Comparison of ENCODE assay signal across 19 cellular contexts in the genomic region with DNA sequence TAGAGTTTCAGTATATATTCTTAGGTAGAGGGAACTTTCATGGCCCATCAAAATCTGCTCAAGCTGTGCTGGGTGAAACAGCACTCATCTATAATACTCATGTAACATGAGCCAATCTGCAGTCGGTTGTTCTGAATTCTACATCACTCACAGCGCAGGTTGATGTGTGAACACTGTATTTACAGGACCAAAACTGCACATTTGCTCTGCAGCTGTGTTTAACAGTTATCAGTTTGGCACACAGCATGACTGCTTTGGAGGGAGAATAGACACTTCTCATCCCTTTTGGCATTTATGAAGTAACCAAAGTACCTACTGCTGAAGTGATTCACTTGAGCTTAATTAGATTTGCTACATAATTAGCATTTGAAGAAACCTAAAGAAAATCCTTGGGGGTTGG.
A peak's percentile ranks its signal among the peaks of the same experiment; 100 is the strongest.
DNase-seq lines count a peak whose midpoint lies in the region; FAIRE-seq and TF ChIP-seq lines count a peak whose summit lies in the region.
"Had no signal": no experiment of that assay in that cellular context is flagged by ENCODE, and none has a peak within 500 bp of the region (broad histone marks: within the 10 kb centered on the region; RNA-seq: fewer than 3 reads in every experiment).

No MANE protein-coding gene starts in this region.

- intact Hi-C loops in kidney (cut with DNase I): no loop called here

- no peak for TF ChIP-seq CTCF in neural progenitor cell (IDR thresholded peaks at IDR 0.05)
- TF ChIP-seq CTCF in kidney (IDR thresholded peaks at IDR 0.05; ENCODE audit: borderline replicate concordance, extremely low read depth, insufficient read depth): no peak
- TF ChIP-seq CTCF in RWPE1 (conservative IDR thresholded peaks at IDR 0.05; ENCODE audit: low read depth): no peak

- H3F3A ChIP-seq in neural progenitor cell (ENCODE audit: low read depth): peaks cover 31% of the 10 kb centered on the region

- POLR2A ChIA-PET in RWPE1 (lab: Yijun Ruan, JAX; ENCODE audit: low non-redundant PET): no interaction called here

- no peaks in the 10 kb centered on the region for H3K79me2 ChIP-seq in neural progenitor cell (ENCODE audit: low read depth)

- no peaks in the 10 kb centered on the region for H3K27me3 Mint-ChIP-seq in neural progenitor cell (ENCODE audit: insufficient read depth, low read depth)
- H3K27me3 Mint-ChIP-seq: activated naive CD4-positive, alpha-beta T cell treated with anti-CD3 and anti-CD28 coated beads, Interleukin-2, amount 50 U/mL, for 24 hours had no signal

- peak overlapping the region; percentile 63 for H3K4me3 Mint-ChIP-seq in neural progenitor cell
- H3K4me3 Mint-ChIP-seq: activated naive CD4-positive, alpha-beta T cell treated with anti-CD3 and anti-CD28 coated beads, Interleukin-2, amount 50 U/mL, for 24 hours; HFFc6; T-helper 1 cell treated with Interleukin-12 subunit alpha and Interleukin-12 subunit beta and Interleukin-4 antibody, amounts not matched to agents 30 μg/mL and 1 μg/mL, for 36 hours had no signal

- no peak overlapping the region for H2AFZ ChIP-seq in neural progenitor cell (replicated peaks)

- peaks cover 4% of the 10 kb centered on the region for H3K36me3 Mint-ChIP-seq in neural progenitor cell
- H3K36me3 Mint-ChIP-seq: activated naive CD4-positive, alpha-beta T cell treated with anti-CD3 and anti-CD28 coated beads, Interleukin-2, amount 50 U/mL, for 24 hours had no signal

- DNase-seq in DMS53 (lab: John Stamatoyannopoulos, UW) (peak; percentile 4), DMS53 treated with DMSO at 0.1 percent for 48 hours (lab: John Stamatoyannopoulos, UW; ENCODE audit: unreplicated experiment) (no peak), NCI-H2081 (lab: John Stamatoyannopoulos, UW) (peak; percentile 61 to 93), NCI-H748 treated with DMSO at 0.1 percent for 48 hours (lab: John Stamatoyannopoulos, UW) (peak; percentile 78), neural progenitor cell (ENCODE audit: low spot score) (peak; percentile 28), RKO (ENCODE audit: low spot score) (no peak), kidney (no peak), RWPE1 (ENCODE audit: low spot score) (no peak)
- DNase-seq: activated CD4-positive, CD25-positive, alpha-beta regulatory T cell; brain microvascular endothelial cell; dorsolateral prefrontal cortex; HFFc6 had no signal

- CTCF ChIA-PET in RWPE1 (lab: Yijun Ruan, JAX): interaction anchor here (1.2 kb wide), 1 partner anchor 243 kb away, joined by 3 read pairs; no protein-coding TSS in a partner anchor

- H3K27ac Mint-ChIP-seq in neural progenitor cell: peak overlapping the region; percentile 94
- H3K27ac Mint-ChIP-seq: activated naive CD4-positive, alpha-beta T cell treated with anti-CD3 and anti-CD28 coated beads, Interleukin-2, amount 50 U/mL, for 24 hours; HFFc6; T-helper 1 cell treated with Interleukin-12 subunit alpha and Interleukin-12 subunit beta and Interleukin-4 antibody, amounts not matched to agents 30 μg/mL and 1 μg/mL, for 36 hours had no signal

- H3K9ac ChIP-seq in neural progenitor cell (no peak overlapping the region), kidney (ENCODE audit: low read length in 2 of 2) (no peak overlapping the region)

- H3K36me3 ChIP-seq in neural progenitor cell: no peaks in the 10 kb centered on the region
- H3K36me3 ChIP-seq in kidney (ENCODE audit: control insufficient read depth in 1 of 2, insufficient read depth in 2 of 2, low read length in 2 of 2): no peaks in the 10 kb centered on the region
- H3K36me3 ChIP-seq: brain microvascular endothelial cell, prostate gland had no signal

- no peaks in the 10 kb centered on the region for H4K20me1 ChIP-seq in neural progenitor cell (ENCODE audit: low read depth)

- H3K4me1 ChIP-seq in neural progenitor cell: peaks cover 87% of the 10 kb centered on the region
- H3K4me1 ChIP-seq in kidney (ENCODE audit: control insufficient read depth in 1 of 2, insufficient read depth in 1 of 2, low read depth in 1 of 2, low read length in 2 of 2): no peaks in the 10 kb centered on the region
- H3K4me1 ChIP-seq: prostate gland had no signal

- H3K9me3 ChIP-seq in neural progenitor cell (ENCODE audit: low read depth) (no peaks in the 10 kb centered on the region), kidney (ENCODE audit: control insufficient read depth in 1 of 2, low read length in 2 of 2) (no peaks in the 10 kb centered on the region)
- H3K9me3 ChIP-seq: prostate gland had no signal

- no peaks in the 10 kb centered on the region for H3K27me3 ChIP-seq in neural progenitor cell
- H3K27me3 ChIP-seq: brain microvascular endothelial cell, dorsolateral prefrontal cortex had no signal

- no peaks in the 10 kb centered on the region for H3K9me3 Mint-ChIP-seq in neural progenitor cell
- H3K9me3 Mint-ChIP-seq: activated naive CD4-positive, alpha-beta T cell treated with anti-CD3 and anti-CD28 coated beads, Interleukin-2, amount 50 U/mL, for 24 hours; HFFc6; T-helper 1 cell treated with Interleukin-12 subunit alpha and Interleukin-12 subunit beta and Interleukin-4 antibody, amounts not matched to agents 30 μg/mL and 1 μg/mL, for 36 hours had no signal

- peak overlapping the region; percentile 48 for H3K4me2 ChIP-seq in neural progenitor cell

- H3K4me3 ChIP-seq in neural progenitor cell (no peak overlapping the region), kidney (ENCODE audit: low read length in 2 of 2) (no peak overlapping the region)
- H3K4me3 ChIP-seq: dorsolateral prefrontal cortex, K562, prostate gland had no signal

- no peak overlapping the region for H3K27ac ChIP-seq in neural progenitor cell
- H3K27ac ChIP-seq in kidney (ENCODE audit: low read depth in 2 of 2, low read length in 2 of 2): no peak overlapping the region
- H3K27ac ChIP-seq in RWPE1: no peak overlapping the region
- H3K27ac ChIP-seq: brain microvascular endothelial cell, C4-2B, dorsolateral prefrontal cortex, prostate gland had no signal

- no peak for FAIRE-seq in kidney (lab: Jason Lieb, UNC)
- FAIRE-seq: GM12892, K562, RCC 7860 had no signal

- peaks cover 91% of the 10 kb centered on the region for H3K4me1 Mint-ChIP-seq in neural progenitor cell
- H3K4me1 Mint-ChIP-seq: activated naive CD4-positive, alpha-beta T cell treated with anti-CD3 and anti-CD28 coated beads, Interleukin-2, amount 50 U/mL, for 24 hours had no signal

Comparison
In these comparisons a context has a peak if more than half of its experiments do, and no peak if none do; other contexts are left out.
1. DNase-seq: peak in DMS53 (single experiment), NCI-H2081 (2 of 2), NCI-H748 treated with DMSO at 0.1 percent for 48 hours (single experiment) and neural progenitor cell (single experiment); none in DMS53 treated with DMSO at 0.1 percent for 48 hours (single experiment), RKO (single experiment), kidney (single experiment) and RWPE1 (single experiment).